Comparison of ENCODE assay signal across 8 cellular contexts in genomic region chr5:95961617-95962474, GRCh38. TPM values are rescaled to one million over a fixed set of nuclear protein-coding genes. Genes with fewer than 3 reads are reported as not detected.
A peak's percentile ranks its signal among the peaks of the same experiment; 100 is the strongest.
DNase-seq lines count a peak whose midpoint lies in the region; ATAC-seq and TF ChIP-seq lines count a peak whose summit lies in the region.

Gene ELL2, minus strand, starts transcription at chr5:95961851. Its CDS starts 130 bp downstream, at chr5:95961721.

- POLR2A ChIA-PET in PC-3 (lab: Charles Lee; ENCODE audit: unreplicated experiment) = no interaction called here

- H3K27me3 ChIP-seq in PC-3 (ENCODE audit: low read length) = no peaks in the 10 kb centered on the region
- H3K27me3 ChIP-seq in mononuclear cell (ENCODE audit: insufficient read depth, low read length) = no peaks in the 10 kb centered on the region

- intact Hi-C loops in PC-3 (cut with micrococcal nuclease) = loop anchor here (1.0 to 5.0 kb wide), 4 partner anchors 65 to 360 kb away; no protein-coding TSS in a partner anchor

- H3K9me3 ChIP-seq in PC-3 (ENCODE audit: low read length) = no peaks in the 10 kb centered on the region
- no peaks in the 10 kb centered on the region for H3K9me3 ChIP-seq in mononuclear cell (ENCODE audit: low read depth, low read length)

- peaks cover 55% of the 10 kb centered on the region for H3K79me2 ChIP-seq in PC-3 (ENCODE audit: low read length)

- BruUV-seq in PC-3 (replicated peaks; lab: Mats Ljungman, UMichigan) = no TSS peak

- no peaks in the 10 kb centered on the region for H3K9me2 ChIP-seq in PC-3 (replicated peaks; ENCODE audit: low read length)

- peaks cover 5% of the 10 kb centered on the region for H3K36me3 ChIP-seq in PC-3 (ENCODE audit: low read depth, low read length)

- peak; percentile 91 for DNase-seq in D341Med (ENCODE audit: low spot score)
- DNase-seq in HUDEP-2 (lab: John Stamatoyannopoulos, UW; ENCODE audit: unreplicated experiment in 76 of 76) = peak in 75 of 76 experiments; percentile 62 to 98 (median 95)
- peak; percentile 93 for DNase-seq in PC-3
- peak; percentile 96 for DNase-seq in activated T-cell treated with anti-CD3 and anti-CD28 coated beads, Interleukin-2, amount 50 U/mL, for 1 hour
- DNase-seq in epithelial cell of prostate (ENCODE audit: low read depth, low spot score) = peak; percentile 94
- peak; percentile 97 to 98 for DNase-seq in stimulated activated CD8-positive, alpha-beta memory T cell treated with anti-CD3 and anti-CD28 coated beads, Interleukin-2, amount 100 ng/mL, for 48 hours (ENCODE audit: low read depth in 2 of 2)

- H3K27ac ChIP-seq in PC-3 (ENCODE audit: low read length) (peak within 1 kb of the TSS; percentile 82), epithelial cell of prostate (peak within 1 kb of the TSS; percentile 96)

- H4K20me1 ChIP-seq in PC-3 (ENCODE audit: low read length) = peaks cover 42% of the 10 kb centered on the region

- peak within 1 kb of the TSS; percentile 72 for H2AFZ ChIP-seq in PC-3 (ENCODE audit: low read length)

- H3K4me2 ChIP-seq in PC-3 (ENCODE audit: low read length) = peak within 1 kb of the TSS; percentile 97

- peaks cover 8% of the 10 kb centered on the region for H3F3A ChIP-seq in PC-3 (ENCODE audit: low read length, unreplicated experiment)

- CTCF ChIA-PET in PC-3 (lab: Charles Lee) = no interaction called here

- ATAC-seq in GM21390 (IDR thresholded peaks at IDR 0.05; ENCODE audit: unreplicated experiment) (peak; percentile 85), PC-3 (peak; percentile 78)

- H3K9ac ChIP-seq in PC-3 (ENCODE audit: low read length) = peak within 1 kb of the TSS; percentile 92

- H3K4me3 ChIP-seq in PC-3 (ENCODE audit: low read length) = peak within 1 kb of the TSS; percentile 99
- H3K4me3 ChIP-seq in mononuclear cell (ENCODE audit: low read length) = peak within 1 kb of the TSS; percentile 74

- no peak for TF ChIP-seq CTCF in PC-3 (conservative IDR thresholded peaks at IDR 0.05; ENCODE audit: low read depth, low read length)

- H3K4me1 ChIP-seq in PC-3 (ENCODE audit: insufficient read depth, low read length) (peaks cover 72% of the 10 kb centered on the region), mononuclear cell (ENCODE audit: insufficient read depth, low read length) (peaks cover 32% of the 10 kb centered on the region)

RNA-seq across cellular contexts. Expression of gene ELL2, which starts in this region (rescaled TPM):
- total RNA-seq in PC-3 (2014; rRNA removed) (72.2 and 82.4 TPM in 2 replicates), mononuclear cell (91.1 TPM)

Comparison
In these comparisons a context has a peak if more than half of its experiments do, and no peak if none do; other contexts are left out.
1. Peak in every context shown above with its lines: DNase-seq, ATAC-seq, H3K4me3 ChIP-seq and H3K27ac ChIP-seq.